In genomic region chr14:99245541-99246511, GRCh38 we compare ENCODE assay signal across 12 cellular contexts. TPM values are rescaled to one million over a fixed set of nuclear protein-coding genes. Genes with fewer than 3 reads are reported as not detected.
A peak's percentile ranks its signal among the peaks of the same experiment; 100 is the strongest.
DNase-seq lines count a peak whose midpoint lies in the region; ATAC-seq and TF ChIP-seq lines count a peak whose summit lies in the region.
"Had no signal": no experiment of that assay in that cellular context is flagged by ENCODE, and none has a peak within 500 bp of the region (broad histone marks: within the 10 kb centered on the region; RNA-seq: fewer than 3 reads in every experiment).

No MANE protein-coding gene starts in this region.

- H3K4me1 Mint-ChIP-seq in endothelial cell (ENCODE audit: unreplicated experiment) (peaks cover 6% of the 10 kb centered on the region), neural progenitor cell (peaks cover 46% of the 10 kb centered on the region)

- H3K9me3 ChIP-seq in BLaER1: no peaks in the 10 kb centered on the region
- no peaks in the 10 kb centered on the region for H3K9me3 ChIP-seq in SJCRH30 (replicated peaks)
- no peaks in the 10 kb centered on the region for H3K9me3 ChIP-seq in neural progenitor cell (ENCODE audit: low read depth)

- H3K36me3 Mint-ChIP-seq in endothelial cell (ENCODE audit: low read depth, unreplicated experiment) (no peaks in the 10 kb centered on the region), neural progenitor cell (no peaks in the 10 kb centered on the region)

- no peaks in the 10 kb centered on the region for H3K9me3 Mint-ChIP-seq in endothelial cell (ENCODE audit: unreplicated experiment)
- H3K9me3 Mint-ChIP-seq in neural progenitor cell: no peaks in the 10 kb centered on the region

- H2AFZ ChIP-seq in neural progenitor cell (replicated peaks): peak overlapping the region; percentile 78

- H3K27ac ChIP-seq in BLaER1 (no peak overlapping the region), SJCRH30 (peak overlapping the region; percentile 98), neural progenitor cell (no peak overlapping the region)
- H3K27ac ChIP-seq: KMS-11 had no signal

- peak overlapping the region; percentile 75 for H3K4me2 ChIP-seq in BLaER1
- peak overlapping the region; percentile 91 for H3K4me2 ChIP-seq in neural progenitor cell
- H3K4me2 ChIP-seq: KMS-11 had no signal

- H3K27ac Mint-ChIP-seq in endothelial cell (ENCODE audit: unreplicated experiment) (no peak overlapping the region), neural progenitor cell (no peak overlapping the region)

- peaks cover 1% of the 10 kb centered on the region; the same call in 1 of the 2 replicates for H3K36me3 ChIP-seq in BLaER1
- H3K36me3 ChIP-seq in SJCRH30: no peaks in the 10 kb centered on the region
- no peaks in the 10 kb centered on the region for H3K36me3 ChIP-seq in neural progenitor cell

- ATAC-seq in HG03039 (IDR thresholded peaks at IDR 0.05; ENCODE audit: unreplicated experiment) (no peak), HG02885 (IDR thresholded peaks at IDR 0.05; ENCODE audit: poor library complexity, unreplicated experiment) (no peak)

- DNase-seq in SJCRH30: peak; percentile 87 to 88
- peak; percentile 36 for DNase-seq in endothelial cell (ENCODE audit: low spot score)
- peak; percentile 88 for DNase-seq in neural progenitor cell (ENCODE audit: low spot score)
- DNase-seq in SW480 (ENCODE audit: low spot score): no peak
- no peak for DNase-seq in stimulated activated CD4-positive, alpha-beta T cell treated with anti-CD3 and anti-CD28 coated beads, Interleukin-2, amount 100 ng/mL, for 24 hours
- DNase-seq: activated CD4-positive, CD25-positive, alpha-beta regulatory T cell; dermis blood vessel endothelial cell; midbrain had no signal

- H3F3A ChIP-seq in neural progenitor cell (ENCODE audit: low read depth): peaks cover 26% of the 10 kb centered on the region

- no peak overlapping the region for H3K9ac ChIP-seq in BLaER1
- no peak overlapping the region for H3K9ac ChIP-seq in neural progenitor cell
- H3K9ac ChIP-seq: KMS-11 had no signal

- H3K27me3 Mint-ChIP-seq in endothelial cell (ENCODE audit: unreplicated experiment) (peaks cover 2% of the 10 kb centered on the region), neural progenitor cell (ENCODE audit: insufficient read depth, low read depth) (peaks cover 54% of the 10 kb centered on the region)

- H3K79me2 ChIP-seq in neural progenitor cell (ENCODE audit: low read depth): no peaks in the 10 kb centered on the region

- H3K27me3 ChIP-seq in BLaER1: peaks cover 40% of the 10 kb centered on the region
- H3K27me3 ChIP-seq in SJCRH30: no peaks in the 10 kb centered on the region
- H3K27me3 ChIP-seq in neural progenitor cell: peaks cover 88% of the 10 kb centered on the region

- H3K4me3 ChIP-seq in BLaER1 (peak overlapping the region; percentile 34; the same call in 1 of the 2 replicates), SJCRH30 (peak overlapping the region; percentile 63), neural progenitor cell (peak overlapping the region; percentile 52)

- H3K4me1 ChIP-seq in BLaER1 (peaks cover 93% of the 10 kb centered on the region), SJCRH30 (peaks cover 31% of the 10 kb centered on the region), neural progenitor cell (peaks cover 5% of the 10 kb centered on the region)

- TF ChIP-seq CTCF in endothelial cell (IDR thresholded peaks at IDR 0.05; ENCODE audit: unreplicated experiment) (no peak), neural progenitor cell (IDR thresholded peaks at IDR 0.05) (no peak)

- peaks cover 100% of the 10 kb centered on the region for H4K20me1 ChIP-seq in BLaER1
- no peaks in the 10 kb centered on the region for H4K20me1 ChIP-seq in neural progenitor cell (ENCODE audit: low read depth)

- H3K4me3 Mint-ChIP-seq in endothelial cell (ENCODE audit: unreplicated experiment) (peak overlapping the region; percentile 78), neural progenitor cell (peak overlapping the region; percentile 84)

RNA-seq across cellular contexts. Expression of gene BCL11B, which starts 26.2 kb away (rescaled TPM):
- total RNA-seq in SJCRH30 (2014; rRNA removed; shearing (Covaris generic)): 1.7 and 2.2 TPM in 2 replicates
- total RNA-seq in endothelial cell (ENCODE audit: unreplicated experiment) (1.0 TPM), neural progenitor cell (ENCODE audit: low replicate concordance) (1.3 and 1.5 TPM in 2 replicates)

Comparison
In these comparisons a context has a peak if more than half of its experiments do, and no peak if none do; other contexts are left out.
1. DNase-seq: peak in SJCRH30 (2 of 2), endothelial cell (single experiment) and neural progenitor cell (single experiment); none in SW480 (single experiment) and stimulated activated CD4-positive, alpha-beta T cell treated with anti-CD3 and anti-CD28 coated beads, Interleukin-2, amount 100 ng/mL, for 24 hours (0 of 2).
2. Peak in every context shown above with its lines, with median percentiles within 50 percentile points of each other: H3K4me3 ChIP-seq.